In the genomic region with DNA sequence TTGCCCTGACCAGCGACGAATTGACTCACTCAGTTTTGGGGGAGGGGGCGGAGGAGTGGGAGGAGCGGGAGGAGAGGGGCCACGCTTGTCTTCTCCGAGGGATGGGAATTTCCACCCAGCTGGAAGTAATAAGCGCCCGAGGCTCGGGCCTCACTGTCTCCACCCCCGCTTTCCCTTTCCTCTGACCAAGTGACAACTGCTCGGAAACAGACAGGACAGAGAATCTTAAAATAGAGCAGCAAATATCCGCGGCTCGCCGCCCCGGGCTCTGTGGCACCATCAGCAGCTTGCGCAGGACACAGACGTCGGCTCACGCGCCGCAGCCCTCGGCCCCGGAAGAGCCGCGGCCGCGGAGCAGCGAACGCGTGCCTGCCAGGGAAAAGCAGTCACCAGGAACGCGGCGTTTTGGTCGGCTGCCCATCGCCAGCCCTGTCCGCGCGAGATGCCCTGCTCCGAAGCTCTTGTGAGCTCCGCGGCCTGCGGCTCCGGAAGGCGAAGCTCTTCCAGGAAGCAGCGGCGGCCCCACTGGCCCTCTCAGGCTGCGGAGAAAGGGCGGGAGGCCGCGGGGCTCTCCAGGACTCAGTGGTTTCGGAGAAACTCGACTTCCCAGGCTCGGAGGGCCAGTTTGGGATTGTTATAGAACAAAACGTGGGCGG, we compare ENCODE assay signal across 8 cellular contexts. TPM values are rescaled to one million over a fixed set of nuclear protein-coding genes. Genes with fewer than 3 reads are reported as not detected.
A peak's percentile ranks its signal among the peaks of the same experiment; 100 is the strongest.
DNase-seq lines count a peak whose midpoint lies in the region; ATAC-seq and TF ChIP-seq lines count a peak whose summit lies in the region.

No MANE protein-coding gene starts in this region.

- peak overlapping the region; percentile 80 for H2AFZ ChIP-seq in OCI-LY7 (ENCODE audit: low read length)
- peak overlapping the region; percentile 32 for H2AFZ ChIP-seq in fibroblast of lung (ENCODE audit: low read length)

- no peak for TF ChIP-seq CTCF in AG09309 (IDR thresholded peaks at IDR 0.05; ENCODE audit: control insufficient read depth, insufficient read depth, low read depth, low read length, missing control alignments)
- no peak for TF ChIP-seq CTCF in OCI-LY7 (conservative IDR thresholded peaks at IDR 0.05; ENCODE audit: low read length)
- TF ChIP-seq CTCF in fibroblast of lung (conservative IDR thresholded peaks at IDR 0.05 in 1 of 2, IDR thresholded peaks at IDR 0.05 in 1 of 2; ENCODE audit: low read depth in 1 of 2, low read length in 2 of 2), result no peak

- H3K4me1 ChIP-seq in OCI-LY7 (ENCODE audit: insufficient read depth, low read length, poor library complexity, severe bottlenecking), result peaks cover 94% of the 10 kb centered on the region
- peaks cover 2% of the 10 kb centered on the region for H3K4me1 ChIP-seq in fibroblast of lung (ENCODE audit: control insufficient read depth, extremely low read depth, insufficient read depth, low read length)

- no TSS peak for BruUV-seq in OCI-LY7 (replicated peaks; lab: Mats Ljungman, UMichigan)

- POLR2A ChIA-PET in OCI-LY7 (lab: Charles Lee), result interaction anchor here (0.8 to 7.5 kb wide), 4 partner anchors 9 to 15 kb away, joined by 3 to 113 read pairs (median 28); partner anchors contain the start of gene RGS16

- peak; percentile 57 for DNase-seq in AG09309 (ENCODE audit: low read depth)
- DNase-seq in OCI-LY7 (ENCODE audit: low spot score), result peak; percentile 43
- DNase-seq in activated T-helper 1 cell treated with anti-CD3 and anti-CD28 coated beads, Interleukin-12 subunit alpha, Interleukin-12 subunit beta, Interleukin-2, Interleukin-4 antibody, amounts not matched to agents 30 ng/mL and 10 ng/mL and 1 ng/mL, durations not matched to agents 14 hours and 24 hours and 36 hours (ENCODE audit: low spot score), result peak; percentile 34
- peak; percentile 79 to 84 for DNase-seq in fibroblast of lung (ENCODE audit: low read depth in 2 of 2)
- peak; percentile 77 for DNase-seq in naive B cell
- DNase-seq in substantia nigra (lab: John Stamatoyannopoulos, UW), result peak in 45 of 49 donors; percentile 22 to 88 (median 69)

- H4K20me1 ChIP-seq in OCI-LY7 (ENCODE audit: insufficient read depth, low read length), result no peaks in the 10 kb centered on the region
- no peaks in the 10 kb centered on the region for H4K20me1 ChIP-seq in fibroblast of lung (ENCODE audit: control insufficient read depth, extremely low read depth, insufficient read depth, low read length)

- H3K4me1 Mint-ChIP-seq in activated T-helper 1 cell treated with anti-CD3 and anti-CD28 coated beads, Interleukin-12 subunit alpha, Interleukin-12 subunit beta, Interleukin-2, Interleukin-4 antibody, amounts not matched to agents 30 ng/mL and 10 ng/mL and 1 ng/mL, durations not matched to agents 14 hours and 24 hours and 36 hours (ENCODE audit: low read depth), result peaks cover 89% of the 10 kb centered on the region
- H3K4me1 Mint-ChIP-seq in naive B cell, result peaks cover 16 to 30% (median 18%) of the 10 kb centered on the region in 3 donors

- no peaks in the 10 kb centered on the region for H3K79me2 ChIP-seq in OCI-LY7 (ENCODE audit: insufficient read depth, low read depth, low read length)
- H3K79me2 ChIP-seq in fibroblast of lung (ENCODE audit: control insufficient read depth, insufficient read depth, low read length), result no peaks in the 10 kb centered on the region

- peaks cover 9% of the 10 kb centered on the region for H3K27me3 ChIP-seq in fibroblast of lung (ENCODE audit: control insufficient read depth, insufficient read depth, low read length)

- H3K27me3 Mint-ChIP-seq in activated T-helper 1 cell treated with anti-CD3 and anti-CD28 coated beads, Interleukin-12 subunit alpha, Interleukin-12 subunit beta, Interleukin-2, Interleukin-4 antibody, amounts not matched to agents 30 ng/mL and 10 ng/mL and 1 ng/mL, durations not matched to agents 14 hours and 24 hours and 36 hours (ENCODE audit: insufficient read depth), result peaks cover 16% of the 10 kb centered on the region
- H3K27me3 Mint-ChIP-seq in naive B cell, result peaks cover 18 to 58% (median 36%) of the 10 kb centered on the region in 3 donors

- CTCF ChIA-PET in OCI-LY7 (lab: Charles Lee; ENCODE audit: unreplicated experiment), result no interaction called here

- no peaks in the 10 kb centered on the region for H3K9me2 ChIP-seq in OCI-LY7 (ENCODE audit: insufficient read depth, low read length)

- ATAC-seq in GM18907 (IDR thresholded peaks at IDR 0.05; ENCODE audit: unreplicated experiment), result peak; percentile 42
- peak; percentile 39 for ATAC-seq in HG03196 (IDR thresholded peaks at IDR 0.05; ENCODE audit: unreplicated experiment)
- ATAC-seq in naive B cell (ENCODE audit: low read depth in 2 of 2), result peak; percentile 60 to 61

- no peaks in the 10 kb centered on the region for H3K36me3 ChIP-seq in OCI-LY7 (ENCODE audit: insufficient read depth, low read length)
- H3K36me3 ChIP-seq in fibroblast of lung (ENCODE audit: control insufficient read depth, insufficient read depth, low read length), result no peaks in the 10 kb centered on the region

- no peaks in the 10 kb centered on the region for H3K36me3 Mint-ChIP-seq in activated T-helper 1 cell treated with anti-CD3 and anti-CD28 coated beads, Interleukin-12 subunit alpha, Interleukin-12 subunit beta, Interleukin-2, Interleukin-4 antibody, amounts not matched to agents 30 ng/mL and 10 ng/mL and 1 ng/mL, durations not matched to agents 14 hours and 24 hours and 36 hours (ENCODE audit: low read depth)
- no peaks in the 10 kb centered on the region for H3K36me3 Mint-ChIP-seq in naive B cell

- peak overlapping the region; percentile 88 for H3K27ac Mint-ChIP-seq in activated T-helper 1 cell treated with anti-CD3 and anti-CD28 coated beads, Interleukin-12 subunit alpha, Interleukin-12 subunit beta, Interleukin-2, Interleukin-4 antibody, amounts not matched to agents 30 ng/mL and 10 ng/mL and 1 ng/mL, durations not matched to agents 14 hours and 24 hours and 36 hours
- H3K27ac Mint-ChIP-seq in naive B cell, result peak overlapping the region; percentile 86 to 93 (median 90)

- H3K9me3 ChIP-seq in OCI-LY7 (ENCODE audit: low read length), result no peaks in the 10 kb centered on the region
- no peaks in the 10 kb centered on the region for H3K9me3 ChIP-seq in fibroblast of lung (ENCODE audit: control insufficient read depth, insufficient read depth, low read depth, low read length)

- H3K4me3 ChIP-seq in AG09309 (ENCODE audit: control insufficient read depth, low read depth, low read length) (peak overlapping the region; percentile 42), OCI-LY7 (ENCODE audit: low read depth, low read length, poor library complexity, severe bottlenecking) (peak overlapping the region; percentile 61), fibroblast of lung (replicated peaks in 1 of 4; ENCODE audit: control extremely low read depth in 1 of 4, insufficient read depth in 1 of 4, low read depth in 3 of 4, low read length in 4 of 4) (peak overlapping the region; percentile 28 to 63 (median 47))

- H3K9ac ChIP-seq in fibroblast of lung (ENCODE audit: insufficient read depth, low read length), result peak overlapping the region; percentile 65

- H3K4me2 ChIP-seq in OCI-LY7 (ENCODE audit: low read length) (peak overlapping the region; percentile 76), fibroblast of lung (ENCODE audit: extremely low read depth, insufficient read depth, low read length) (peak overlapping the region; percentile 73)

- peak overlapping the region; percentile 81 for H3K4me3 Mint-ChIP-seq in activated T-helper 1 cell treated with anti-CD3 and anti-CD28 coated beads, Interleukin-12 subunit alpha, Interleukin-12 subunit beta, Interleukin-2, Interleukin-4 antibody, amounts not matched to agents 30 ng/mL and 10 ng/mL and 1 ng/mL, durations not matched to agents 14 hours and 24 hours and 36 hours
- H3K4me3 Mint-ChIP-seq in naive B cell, result peak overlapping the region; percentile 84 to 94 (median 90)

- H3K9me3 Mint-ChIP-seq in activated T-helper 1 cell treated with anti-CD3 and anti-CD28 coated beads, Interleukin-12 subunit alpha, Interleukin-12 subunit beta, Interleukin-2, Interleukin-4 antibody, amounts not matched to agents 30 ng/mL and 10 ng/mL and 1 ng/mL, durations not matched to agents 14 hours and 24 hours and 36 hours, result no peaks in the 10 kb centered on the region
- H3K9me3 Mint-ChIP-seq in naive B cell, result peaks cover 0 to 5% (median 0%) of the 10 kb centered on the region in 7 donors

- intact Hi-C loops in OCI-LY7 (cut with micrococcal nuclease; ENCODE audit: unreplicated experiment), result loop anchor here (1.0 kb wide), 1 partner anchor 11 kb away; the partner anchor contains the start of gene RGS16
- intact Hi-C loops in activated T-helper 1 cell treated with anti-CD3 and anti-CD28 coated beads, Interleukin-12 subunit alpha, Interleukin-12 subunit beta, Interleukin-2, Interleukin-4 antibody, amounts not matched to agents 30 ng/mL and 10 ng/mL and 1 ng/mL, durations not matched to agents 14 hours and 24 hours and 36 hours (cut with micrococcal nuclease), result loop anchor here (1.0 to 10.0 kb wide), 9 partner anchors 11 to 1600 kb away; partner anchors contain the start of genes ARPC5, RGS16 and SMG7

- H3K27ac ChIP-seq in OCI-LY7 (ENCODE audit: low read depth, low read length, poor library complexity, severe bottlenecking) (peak overlapping the region; percentile 71), fibroblast of lung (ENCODE audit: insufficient read depth, low read length) (peak overlapping the region; percentile 61), substantia nigra (ENCODE audit: low read depth, low read length, poor library complexity, severe bottlenecking) (peak overlapping the region; percentile 77)

RNA-seq across cellular contexts. Expression of gene RGS16, which starts 10.7 kb away (rescaled TPM):
- total RNA-seq in OCI-LY7 (2014; rRNA removed; shearing (Covaris generic)), result 17.9 and 20.1 TPM in 2 replicates
- total RNA-seq in OCI-LY7 (2022), result 22.5 and 29.5 TPM in 2 replicates
- total RNA-seq in activated T-helper 1 cell treated with anti-CD3 and anti-CD28 coated beads, Interleukin-12 subunit alpha, Interleukin-12 subunit beta, Interleukin-2, Interleukin-4 antibody, amounts not matched to agents 30 ng/mL and 10 ng/mL and 1 ng/mL, durations not matched to agents 14 hours and 24 hours and 36 hours, result 138 and 143 TPM in 2 replicates
- total RNA-seq in fibroblast of lung, result 0.33 and 0.77 TPM in 2 replicates
- 0.09 and 0.17 TPM in 2 replicates for polyA plus RNA-seq in fibroblast of lung
- polyA plus RNA-seq in fibroblast of lung (2012), result 0.15 and 0.20 TPM in 2 replicates
- not detected in 2 replicates for polyA minus RNA-seq in fibroblast of lung (ENCODE audit: low replicate concordance)
- polyA plus RNA-seq in naive B cell (ENCODE audit: low read depth in 6 of 6), result 1 to 10 TPM in 4 of 6 donors, under 1 TPM in 2; 0.52 to 8.9 (median 1.8) TPM

RNA-seq across cellular contexts. Expression of gene RNASEL, which starts 25.9 kb away (rescaled TPM):
- total RNA-seq in OCI-LY7 (2014; rRNA removed; shearing (Covaris generic)), result 1.3 and 2.2 TPM in 2 replicates
- 3.0 and 4.0 TPM in 2 replicates for total RNA-seq in OCI-LY7 (2022)
- 4.6 and 5.0 TPM in 2 replicates for total RNA-seq in activated T-helper 1 cell treated with anti-CD3 and anti-CD28 coated beads, Interleukin-12 subunit alpha, Interleukin-12 subunit beta, Interleukin-2, Interleukin-4 antibody, amounts not matched to agents 30 ng/mL and 10 ng/mL and 1 ng/mL, durations not matched to agents 14 hours and 24 hours and 36 hours
- 9.0 and 9.6 TPM in 2 replicates for total RNA-seq in fibroblast of lung
- 4.0 and 6.1 TPM in 2 replicates for polyA plus RNA-seq in fibroblast of lung
- 3.1 and 4.7 TPM in 2 replicates for polyA plus RNA-seq in fibroblast of lung (2012)
- 0.74 and 1.0 TPM in 2 replicates for polyA minus RNA-seq in fibroblast of lung (ENCODE audit: low replicate concordance)
- 10 to 100 TPM in 1 of 6 donors, 1 to 10 TPM in 5; 5.0 to 10.1 (median 7.1) TPM for polyA plus RNA-seq in naive B cell (ENCODE audit: low read depth in 6 of 6)

Comparison
In these comparisons a context has a peak if more than half of its experiments do, and no peak if none do; other contexts are left out.
1. Peak in every context shown above with its lines: DNase-seq, ATAC-seq, H3K4me3 ChIP-seq and H3K27ac ChIP-seq.
2. RNA of gene RGS16, which starts 10.7 kb away (total RNA-seq): 138 to 143 TPM in activated T-helper 1 cell treated with anti-CD3 and anti-CD28 coated beads, Interleukin-12 subunit alpha, Interleukin-12 subunit beta, Interleukin-2, Interleukin-4 antibody, amounts not matched to agents 30 ng/mL and 10 ng/mL and 1 ng/mL, durations not matched to agents 14 hours and 24 hours and 36 hours and 17.9 to 29.5 TPM in OCI-LY7; 0.33 to 0.77 TPM in fibroblast of lung; every median in the first group is over 10 times any median in the second.